In the genomic region with DNA sequence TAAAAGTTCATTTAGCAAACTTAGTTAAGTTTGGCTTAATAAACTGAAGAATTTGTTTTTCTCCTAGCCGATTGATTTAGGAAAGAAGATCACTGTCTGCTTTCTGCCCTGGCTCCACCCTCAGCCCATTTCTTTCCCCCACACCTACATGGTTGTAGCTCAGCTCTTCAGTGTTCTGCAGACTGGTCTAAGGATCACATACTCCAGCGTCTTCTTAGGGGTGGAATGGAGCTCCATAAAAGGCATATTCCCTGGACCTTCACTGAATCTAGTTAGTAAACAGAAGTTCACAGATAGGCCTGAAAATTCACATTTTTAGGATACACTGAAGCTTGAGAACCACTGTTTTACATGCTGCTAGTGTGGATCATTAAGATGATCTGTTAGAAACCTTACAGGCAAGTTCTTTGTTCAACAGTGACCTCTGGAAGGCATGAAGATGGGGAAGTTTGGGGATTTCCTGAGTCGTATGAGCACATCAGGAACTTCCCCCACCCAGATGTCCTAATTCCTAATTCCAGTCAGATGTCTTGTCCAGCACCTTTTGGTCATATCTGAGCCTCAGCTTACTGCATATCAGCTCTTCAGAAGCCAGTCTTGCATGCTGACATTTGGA, we compare ENCODE assay signal across 10 cellular contexts. TPM values are rescaled to one million over a fixed set of nuclear protein-coding genes. Genes with fewer than 3 reads are reported as not detected.
DNase-seq lines count a peak whose midpoint lies in the region; ATAC-seq and TF ChIP-seq lines count a peak whose summit lies in the region.
"Had no signal": no experiment of that assay in that cellular context is flagged by ENCODE, and none has a peak within 500 bp of the region (broad histone marks: within the 10 kb centered on the region; RNA-seq: fewer than 3 reads in every experiment).

No MANE protein-coding gene starts in this region.

- H3K9me3 ChIP-seq in aorta (ENCODE audit: control insufficient read depth, low read length) = no peaks in the 10 kb centered on the region

- TF ChIP-seq POLR2A in lower leg skin (IDR thresholded peaks at IDR 0.05) = no peak

- whole genome bisulfite sequencing in aorta, 2 donors = 76 to 80% methylated on average over 3 of the region's 3 CpGs
- 53 to 60% methylated on average over 3 of the region's 3 CpGs for WGBS in lower leg skin, 2 donors

- DNase-seq in GM10266 (ENCODE audit: extremely low spot score) (peak; percentile 30), foreskin keratinocyte (peak in 1 of 2 donors; percentile 25), aorta (no peak), lower leg skin (ENCODE audit: low spot score in 2 of 2) (no peak), mucosa of gallbladder (ENCODE audit: low spot score) (no peak), HPDE6-E6E7 (ENCODE audit: extremely low spot score) (no peak)
- DNase-seq: activated naive CD8-positive, alpha-beta T cell treated with anti-CD3 and anti-CD28 coated beads for 36 hours; NCI-H2171 had no signal

- H3K27ac ChIP-seq in foreskin keratinocyte = no peak overlapping the region
- H3K27ac ChIP-seq in aorta (ENCODE audit: low read depth in 1 of 2, low read length in 2 of 2) = no peak overlapping the region

- TF ChIP-seq CTCF in GM10266 (IDR thresholded peaks at IDR 0.05; ENCODE audit: control insufficient read depth, insufficient read depth, low read depth, missing control alignments) (no peak), foreskin keratinocyte (conservative IDR thresholded peaks at IDR 0.05) (no peak), lower leg skin (IDR thresholded peaks at IDR 0.05) (no peak)

- ATAC-seq in GM19395 (IDR thresholded peaks at IDR 0.05; ENCODE audit: unreplicated experiment) (peak; percentile 45), HG03457 (IDR thresholded peaks at IDR 0.05; ENCODE audit: unreplicated experiment) (peak; percentile 44), foreskin keratinocyte (peak; percentile 9), aorta (ENCODE audit: low FRiP score) (no peak)

- intact Hi-C loops in aorta (cut with DNase I) (no loop called here), lower leg skin (cut with DNase I; ENCODE audit: low total_unique reads) (no loop called here)

- H3K4me3 ChIP-seq in aorta (ENCODE audit: low read length in 2 of 2) (no peak overlapping the region), lower leg skin (ENCODE audit: low read depth, poor library complexity, severe bottlenecking) (no peak overlapping the region)

- H3K27me3 ChIP-seq in foreskin keratinocyte = peaks cover 10% of the 10 kb centered on the region
- H3K27me3 ChIP-seq in aorta (ENCODE audit: control insufficient read depth in 1 of 2, insufficient read depth in 2 of 2, low read length in 1 of 2) = no peaks in the 10 kb centered on the region

- H3K36me3 ChIP-seq in aorta (ENCODE audit: control insufficient read depth in 1 of 2, insufficient read depth in 2 of 2, low read length in 1 of 2) = peaks cover 1 to 4% of the 10 kb centered on the region in 2 donors

- H3K4me1 ChIP-seq in foreskin keratinocyte (no peaks in the 10 kb centered on the region), aorta (ENCODE audit: control insufficient read depth in 1 of 2, insufficient read depth in 2 of 2, low read length in 2 of 2) (no peaks in the 10 kb centered on the region)

RNA-seq across cellular contexts. Expression of a gene that starts 16.8 kb away (rescaled TPM):
- 0.35 and 0.41 TPM in 2 replicates for total RNA-seq in foreskin keratinocyte
- polyA plus RNA-seq in foreskin keratinocyte = 0.20 and 0.21 TPM in 2 replicates
- 1 to 10 TPM; 5.6 to 5.9 TPM for total RNA-seq in aorta
- 10 to 100 TPM in 1 of 2 donors, 1 to 10 TPM in 1; 2.8 to 12.9 TPM for polyA plus RNA-seq in aorta
- 1 to 10 TPM in 3 of 4 donors, under 1 TPM in 1; 0.67 to 3.3 (median 1.6) TPM for total RNA-seq in lower leg skin
- 11.0 TPM for total RNA-seq in mucosa of gallbladder

RNA-seq across cellular contexts. Expression of a gene that starts 40.3 kb away (rescaled TPM):
- total RNA-seq in foreskin keratinocyte (2.4 and 3.2 TPM in 2 replicates), aorta (1 to 10 TPM; 8.7 to 9.7 TPM), lower leg skin (1 to 10 TPM; 1.2 to 4.5 (median 2.3) TPM), mucosa of gallbladder (18.6 TPM)
- polyA plus RNA-seq in foreskin keratinocyte (1.3 and 1.5 TPM in 2 replicates), aorta (1 to 10 TPM; 2.6 to 3.9 TPM)
